ENCODE assay signal across 1 cellular context in the genomic region with DNA sequence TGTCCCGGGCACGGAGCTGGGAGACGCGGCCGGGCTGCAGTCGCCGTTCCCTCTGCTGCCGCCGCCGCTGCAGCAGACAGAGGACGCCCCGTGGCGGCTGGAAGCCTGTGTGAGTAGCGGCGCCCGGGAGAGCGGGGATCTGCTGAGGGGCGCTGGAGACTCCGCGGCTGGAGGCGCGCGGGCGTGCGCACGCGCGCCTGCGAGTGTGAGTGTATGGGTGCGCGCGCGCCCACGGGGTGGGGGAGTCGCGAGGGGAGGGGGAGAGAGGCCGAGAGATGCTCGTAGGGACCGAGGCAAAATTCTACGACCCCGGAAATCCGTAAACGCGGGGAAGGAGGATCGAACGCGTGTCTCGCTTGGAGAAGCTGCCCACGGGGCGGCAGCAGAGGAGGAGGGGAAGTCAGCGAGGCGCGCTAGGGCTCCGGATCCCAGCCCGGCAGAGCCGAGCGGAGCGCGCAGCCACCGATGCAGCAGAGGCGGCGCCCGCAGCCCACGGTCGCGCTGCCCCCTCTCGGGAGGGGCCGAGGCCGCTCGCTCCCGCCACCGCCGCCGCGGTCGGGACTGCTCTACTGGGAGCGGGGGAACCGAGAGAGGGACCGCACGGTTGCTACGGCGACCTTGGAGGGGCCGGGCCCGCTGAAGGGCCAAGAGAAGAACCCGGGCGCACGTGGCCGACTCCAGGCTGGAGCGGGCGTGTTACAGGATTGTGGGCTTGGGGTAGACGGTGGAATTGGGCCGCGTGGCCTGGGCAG.
TF ChIP-seq lines count a peak whose summit lies in the region.

Gene ENOX1, minus strand, starts transcription at position 207 of the 752 bp plus-strand sequence.

TF ChIP-seq in IMR-90, 13 proteins besides CTCF, POLR2A, EP300 and RAD21 (continued from another document):
- TF ChIP-seq, protein P1, sequence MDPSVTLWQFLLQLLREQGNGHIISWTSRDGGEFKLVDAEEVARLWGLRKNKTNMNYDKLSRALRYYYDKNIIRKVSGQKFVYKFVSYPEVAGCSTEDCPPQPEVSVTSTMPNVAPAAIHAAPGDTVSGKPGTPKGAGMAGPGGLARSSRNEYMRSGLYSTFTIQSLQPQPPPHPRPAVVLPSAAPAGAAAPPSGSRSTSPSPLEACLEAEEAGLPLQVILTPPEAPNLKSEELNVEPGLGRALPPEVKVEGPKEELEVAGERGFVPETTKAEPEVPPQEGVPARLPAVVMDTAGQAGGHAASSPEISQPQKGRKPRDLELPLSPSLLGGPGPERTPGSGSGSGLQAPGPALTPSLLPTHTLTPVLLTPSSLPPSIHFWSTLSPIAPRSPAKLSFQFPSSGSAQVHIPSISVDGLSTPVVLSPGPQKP (IDR thresholded peaks at IDR 0.05; ENCODE audit: borderline replicate concordance, low read depth, low read length) = no peak
- TF ChIP-seq SMC3 (IDR thresholded peaks at IDR 0.05; ENCODE audit: low read depth, low read length) (no peak), FOS (IDR thresholded peaks at IDR 0.05; ENCODE audit: low read depth, low read length) (no peak), RFX5 (IDR thresholded peaks at IDR 0.05; ENCODE audit: low read depth, low read length) (no peak), CHD1 (IDR thresholded peaks at IDR 0.05; ENCODE audit: low read depth, low read length) (no peak)
